ENCODE assay signal across 2 cellular contexts in the genomic region with DNA sequence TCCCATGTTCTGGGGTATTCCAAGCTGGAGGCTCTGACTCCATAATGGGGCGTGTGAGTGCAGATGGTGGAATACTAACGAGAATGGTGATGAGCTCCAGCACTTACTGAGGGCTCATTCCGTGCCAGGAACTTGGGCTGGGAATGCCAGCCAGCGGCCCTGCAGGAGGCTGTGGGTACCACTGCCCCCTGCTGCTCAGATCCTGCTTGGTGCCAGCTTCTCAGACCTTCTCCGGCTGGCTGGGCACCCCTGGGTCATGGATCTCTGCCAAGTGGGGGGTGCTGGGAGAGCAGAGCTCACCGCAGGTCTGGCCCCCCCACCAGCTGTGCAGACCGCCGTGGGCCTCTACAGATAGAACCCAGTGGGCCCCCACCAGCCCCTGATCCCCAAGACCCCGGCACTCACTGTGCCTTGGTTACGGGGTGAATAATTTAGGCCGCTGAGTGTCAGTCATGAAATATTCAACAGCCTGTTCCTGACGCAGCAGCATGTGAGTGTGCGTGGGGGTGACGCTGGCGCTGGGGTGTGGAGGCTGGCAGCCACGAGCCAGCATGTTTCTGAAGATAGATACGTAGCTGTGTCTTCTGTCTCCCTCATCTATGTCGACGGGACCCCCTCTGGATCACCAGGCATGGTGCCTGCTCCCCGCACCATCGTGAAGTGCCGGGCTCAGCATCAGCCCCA.
DNase-seq lines count a peak whose midpoint lies in the region; TF ChIP-seq lines count a peak whose summit lies in the region.

No MANE protein-coding gene starts in this region.

- TF ChIP-seq CTCF in LNCAP (IDR thresholded peaks at IDR 0.05), result peak; percentile 43

- peak; percentile 5 to 42 for DNase-seq in hippocampal formation (lab: John Stamatoyannopoulos, UW)
